12 cellular contexts compared by ENCODE assay signal in genomic region chr4:176563591-176563990, GRCh38.
A peak's percentile ranks its signal among the peaks of the same experiment; 100 is the strongest.
DNase-seq lines count a peak whose midpoint lies in the region; ATAC-seq, FAIRE-seq and TF ChIP-seq lines count a peak whose summit lies in the region.
"Had no signal": no experiment of that assay in that cellular context is flagged by ENCODE, and none has a peak within 500 bp of the region (broad histone marks: within the 10 kb centered on the region; RNA-seq: fewer than 3 reads in every experiment).

No MANE protein-coding gene starts in this region.

- TF ChIP-seq POLR2A in NB4 (IDR thresholded peaks at IDR 0.05; ENCODE audit: extremely low read depth, insufficient read length) (no peak), adrenal gland (IDR thresholded peaks at IDR 0.05) (no peak)

- ATAC-seq in lower lobe of right lung = no peak
- ATAC-seq: activated T-cell treated with anti-CD3 and anti-CD28 coated beads, Interleukin-2, amount 50 U/mL, for 72 hours had no signal

- H4K91ac ChIP-seq in mesenchymal stem cell (ENCODE audit: low read length) = no peak overlapping the region

- H2BK120ac ChIP-seq in mesenchymal stem cell (ENCODE audit: low read depth, low read length) = no peak overlapping the region

- H3K18ac ChIP-seq in mesenchymal stem cell (ENCODE audit: low read depth in 1 of 2, low read length in 2 of 2) = no peak overlapping the region

- no peak overlapping the region for H3K4me2 ChIP-seq in mesenchymal stem cell (ENCODE audit: low read length, poor library complexity, severe bottlenecking)
- H3K4me2 ChIP-seq: PC-9 had no signal

- FAIRE-seq in D721Med (lab: Jason Lieb, UNC) = no peak
- FAIRE-seq: urothelium cell line had no signal

- peak; percentile 39 for TF ChIP-seq CTCF in D721Med (IDR thresholded peaks at IDR 0.05; ENCODE audit: insufficient read depth, missing control alignments)
- no peak for TF ChIP-seq CTCF in NB4 (IDR thresholded peaks at IDR 0.05; ENCODE audit: low read depth, low read length)
- peak; percentile 30 for TF ChIP-seq CTCF in cardiac fibroblast (IDR thresholded peaks at IDR 0.05; ENCODE audit: low read depth, low read length)
- no peak for TF ChIP-seq CTCF in lower lobe of right lung (IDR thresholded peaks at IDR 0.05)
- TF ChIP-seq CTCF in adrenal gland (IDR thresholded peaks at IDR 0.05) = peak in 3 of 6 experiments; percentile 31 to 45 (median 38)

- no peaks in the 10 kb centered on the region for H3K79me1 ChIP-seq in mesenchymal stem cell (replicated peaks; ENCODE audit: low read length, poor library complexity, severe bottlenecking)

- no peak for DNase-seq in D721Med (ENCODE audit: insufficient read length, low spot score)
- DNase-seq in NB4 (ENCODE audit: low read depth) = peak; percentile 4
- peak; percentile 75 to 84 for DNase-seq in cardiac fibroblast (ENCODE audit: low read depth in 2 of 2)
- peak; percentile 28 for DNase-seq in mesenchymal stem cell
- DNase-seq in lower lobe of right lung = no peak
- no peak for DNase-seq in H7
- DNase-seq in adrenal gland = no peak
- DNase-seq: activated B cell treated with CpG ODN at 0.5 μM for 24 hours; activated T-cell treated with anti-CD3 and anti-CD28 coated beads, Interleukin-2, amount 50 U/mL, for 72 hours; NCI-H1694; PC-9 had no signal

- H3K9ac ChIP-seq in mesenchymal stem cell (ENCODE audit: low read length) = peak overlapping the region; percentile 80

- no peak overlapping the region for H3K4ac ChIP-seq in mesenchymal stem cell (ENCODE audit: low read depth in 1 of 2, low read length in 2 of 2)

- H2BK15ac ChIP-seq in mesenchymal stem cell (ENCODE audit: low read depth, poor library complexity, severe bottlenecking) = no peak overlapping the region

- H3K4me3 ChIP-seq in NB4 (ENCODE audit: low read depth, low read length) (no peak overlapping the region), cardiac fibroblast (replicated peaks in 1 of 2; ENCODE audit: low read depth in 2 of 2, low read length in 2 of 2) (no peak overlapping the region), mesenchymal stem cell (ENCODE audit: insufficient read depth in 1 of 2, low read depth in 1 of 2, low read length in 2 of 2) (no peak overlapping the region), lower lobe of right lung (no peak overlapping the region), H7 (ENCODE audit: insufficient read depth, low read depth, low read length) (no peak overlapping the region), adrenal gland (no peak overlapping the region)
- H3K4me3 ChIP-seq: PC-9 had no signal

- H3K23ac ChIP-seq in mesenchymal stem cell (ENCODE audit: low read length in 2 of 2) = no peak overlapping the region

- no peak overlapping the region for H2AFZ ChIP-seq in mesenchymal stem cell (ENCODE audit: low read depth, low read length)

- no peak overlapping the region for H2BK5ac ChIP-seq in mesenchymal stem cell (ENCODE audit: low read depth, low read length, poor library complexity, severe bottlenecking)

- H2BK12ac ChIP-seq in mesenchymal stem cell (ENCODE audit: low read length in 2 of 2) = no peak overlapping the region

- H4K8ac ChIP-seq in mesenchymal stem cell (ENCODE audit: low read length) = no peak overlapping the region

- H3K27ac ChIP-seq in mesenchymal stem cell (ENCODE audit: low read length, poor library complexity, severe bottlenecking) = no peak overlapping the region
- H3K27ac ChIP-seq in lower lobe of right lung = no peak overlapping the region
- H3K27ac ChIP-seq in adrenal gland = no peak overlapping the region
- H3K27ac ChIP-seq: PC-9 had no signal

- H3K36me3 ChIP-seq in mesenchymal stem cell (ENCODE audit: control insufficient read depth in 1 of 2, insufficient read depth in 2 of 2, low read depth in 1 of 2, low read length in 2 of 2) (no peaks in the 10 kb centered on the region), lower lobe of right lung (no peaks in the 10 kb centered on the region), H7 (replicated peaks; ENCODE audit: control insufficient read depth, insufficient read depth, low read length) (no peaks in the 10 kb centered on the region), adrenal gland (replicated peaks in 1 of 2) (no peaks in the 10 kb centered on the region)

- WGBS in mesenchymal stem cell = 91% methylated on average over 4 of the region's 4 CpGs
- 43 to 56% (median 47%) methylated on average over 4 of the region's 4 CpGs for WGBS in adrenal gland, 4 donors

- H3K4me1 ChIP-seq in mesenchymal stem cell (ENCODE audit: control insufficient read depth, insufficient read depth, low read depth, low read length) (no peaks in the 10 kb centered on the region), lower lobe of right lung (no peaks in the 10 kb centered on the region), adrenal gland (replicated peaks in 1 of 2) (peaks cover 0 to 5% of the 10 kb centered on the region in 2 donors)

- intact Hi-C loops in lower lobe of right lung (cut with DNase I) (no loop called here), adrenal gland (cut with DNase I) (loop anchor here in 1 of 2 donors (10.0 kb wide), 1 partner anchor 481 kb away; no protein-coding TSS in a partner anchor)

- H3K14ac ChIP-seq in mesenchymal stem cell (ENCODE audit: low read length in 2 of 2) = no peak overlapping the region

- H3K9me3 ChIP-seq in mesenchymal stem cell (ENCODE audit: control insufficient read depth, low read length) (no peaks in the 10 kb centered on the region), lower lobe of right lung (no peaks in the 10 kb centered on the region), adrenal gland (replicated peaks in 1 of 3) (no peaks in the 10 kb centered on the region)

- H3K27me3 ChIP-seq in mesenchymal stem cell (ENCODE audit: control insufficient read depth in 1 of 2, insufficient read depth in 1 of 2, low read length in 2 of 2) = no peaks in the 10 kb centered on the region
- H3K27me3 ChIP-seq in lower lobe of right lung (ENCODE audit: low read depth) = no peaks in the 10 kb centered on the region
- no peaks in the 10 kb centered on the region for H3K27me3 ChIP-seq in H7 (ENCODE audit: control insufficient read depth, insufficient read depth, low read length)
- no peaks in the 10 kb centered on the region for H3K27me3 ChIP-seq in adrenal gland

- no peak overlapping the region for H2AK5ac ChIP-seq in mesenchymal stem cell (ENCODE audit: low read length, severe bottlenecking)

Comparison
In these comparisons a context has a peak if more than half of its experiments do, and no peak if none do; other contexts are left out.
1. DNase-seq: peak in NB4 (single experiment), cardiac fibroblast (2 of 2) and mesenchymal stem cell (single experiment); none in D721Med (single experiment), lower lobe of right lung (single experiment), H7 (single experiment) and adrenal gland (0 of 7).
2. CTCF ChIP-seq: peak in D721Med (single experiment) and cardiac fibroblast (single experiment); none in NB4 (single experiment) and lower lobe of right lung (single experiment).